In the genomic region with DNA sequence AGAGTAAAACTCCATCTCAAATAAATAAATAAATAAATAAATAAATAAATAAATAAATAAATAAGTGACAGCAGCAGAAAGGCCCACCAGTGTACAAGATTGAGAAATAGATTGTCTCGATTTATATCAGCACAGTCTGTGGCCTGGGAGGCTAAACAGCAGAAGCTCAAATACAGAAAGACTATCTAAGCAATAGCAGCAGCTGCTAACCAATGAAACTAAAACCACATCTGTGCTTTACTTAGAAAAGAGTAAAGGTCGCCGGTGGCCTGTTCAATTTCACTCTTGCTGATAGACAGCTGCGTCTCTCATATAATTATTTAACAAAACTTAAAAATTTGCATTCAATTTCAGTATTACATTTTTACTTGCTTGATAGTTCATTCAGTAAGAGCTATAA, we compare ENCODE assay signal across 18 cellular contexts.
DNase-seq lines count a peak whose midpoint lies in the region; ATAC-seq, FAIRE-seq and TF ChIP-seq lines count a peak whose summit lies in the region.
"Had no signal": no experiment of that assay in that cellular context is flagged by ENCODE, and none has a peak within 500 bp of the region (broad histone marks: within the 10 kb centered on the region; RNA-seq: fewer than 3 reads in every experiment).

No MANE protein-coding gene starts in this region.

- H3K4me1 ChIP-seq in pancreas = no peaks in the 10 kb centered on the region

- peak; percentile 1 for DNase-seq in GM12865 (ENCODE audit: low read depth)
- DNase-seq in pancreas = no peak
- no peak for DNase-seq in NCI-H2107 (lab: John Stamatoyannopoulos, UW)
- no peak for DNase-seq in natural killer cell treated with Interleukin-12 subunit alpha and Interleukin-12 subunit beta and Interleukin-15 and Interleukin-18, amount 100 ng/mL, for 72 hours (ENCODE audit: low spot score)
- no peak for DNase-seq in stimulated activated effector memory CD8-positive, alpha-beta T cell treated with anti-CD3 and anti-CD28 coated beads, Interleukin-12 subunit alpha, Interleukin-12 subunit beta, amount 100 ng/mL, for 72 hours (ENCODE audit: low spot score in 2 of 2)
- DNase-seq: ACHN; activated CD4-positive, alpha-beta T cell treated with anti-CD3 and anti-CD28 coated beads, Interleukin-2, amount 50 U/mL, for 4 hours; activated effector memory CD4-positive, alpha-beta T cell treated with Interleukin-2 at 50 U/mL for 16 hours; Calu3; H9; NCI-H1105; NCI-H510A treated with DMSO at 0.1 percent for 48 hours had no signal

- intact Hi-C loops in pancreas (cut with DNase I) = no loop called here

- H3K9me3 Mint-ChIP-seq in natural killer cell treated with Interleukin-12 subunit alpha and Interleukin-12 subunit beta and Interleukin-15 and Interleukin-18, amount 100 ng/mL, for 72 hours = no peaks in the 10 kb centered on the region
- H3K9me3 Mint-ChIP-seq in stimulated activated effector memory CD8-positive, alpha-beta T cell treated with anti-CD3 and anti-CD28 coated beads, Interleukin-12 subunit alpha, Interleukin-12 subunit beta, amount 100 ng/mL, for 72 hours = no peaks in the 10 kb centered on the region
- H3K9me3 Mint-ChIP-seq: H9 had no signal

- no peak overlapping the region for H3K27ac Mint-ChIP-seq in natural killer cell treated with Interleukin-12 subunit alpha and Interleukin-12 subunit beta and Interleukin-15 and Interleukin-18, amount 100 ng/mL, for 72 hours
- no peak overlapping the region for H3K27ac Mint-ChIP-seq in stimulated activated effector memory CD8-positive, alpha-beta T cell treated with anti-CD3 and anti-CD28 coated beads, Interleukin-12 subunit alpha, Interleukin-12 subunit beta, amount 100 ng/mL, for 72 hours
- H3K27ac Mint-ChIP-seq: H9 had no signal

- no peaks in the 10 kb centered on the region for H3K36me3 Mint-ChIP-seq in natural killer cell treated with Interleukin-12 subunit alpha and Interleukin-12 subunit beta and Interleukin-15 and Interleukin-18, amount 100 ng/mL, for 72 hours
- H3K36me3 Mint-ChIP-seq in stimulated activated effector memory CD8-positive, alpha-beta T cell treated with anti-CD3 and anti-CD28 coated beads, Interleukin-12 subunit alpha, Interleukin-12 subunit beta, amount 100 ng/mL, for 72 hours = no peaks in the 10 kb centered on the region

- H3K9me3 ChIP-seq in pancreas = no peaks in the 10 kb centered on the region

- H3K27me3 ChIP-seq in pancreas = no peaks in the 10 kb centered on the region

- no peaks in the 10 kb centered on the region for H3K4me1 Mint-ChIP-seq in natural killer cell treated with Interleukin-12 subunit alpha and Interleukin-12 subunit beta and Interleukin-15 and Interleukin-18, amount 100 ng/mL, for 72 hours (ENCODE audit: low read depth in 2 of 2)
- H3K4me1 Mint-ChIP-seq in stimulated activated effector memory CD8-positive, alpha-beta T cell treated with anti-CD3 and anti-CD28 coated beads, Interleukin-12 subunit alpha, Interleukin-12 subunit beta, amount 100 ng/mL, for 72 hours = no peaks in the 10 kb centered on the region

- TF ChIP-seq CTCF in GM12865 (IDR thresholded peaks at IDR 0.05; ENCODE audit: insufficient read depth, low read depth, low read length, missing control alignments) (no peak), pancreas (IDR thresholded peaks at IDR 0.05) (no peak)

- no peaks in the 10 kb centered on the region for H3K27me3 Mint-ChIP-seq in natural killer cell treated with Interleukin-12 subunit alpha and Interleukin-12 subunit beta and Interleukin-15 and Interleukin-18, amount 100 ng/mL, for 72 hours

- no peaks in the 10 kb centered on the region for H3K36me3 ChIP-seq in pancreas

- WGBS in pancreas, 2 donors = 81 to 89% methylated on average over 4 of the region's 4 CpGs

- H3K27ac ChIP-seq in pancreas = no peak overlapping the region
- H3K27ac ChIP-seq: parathyroid adenoma had no signal

- no peak overlapping the region for H3K4me3 Mint-ChIP-seq in natural killer cell treated with Interleukin-12 subunit alpha and Interleukin-12 subunit beta and Interleukin-15 and Interleukin-18, amount 100 ng/mL, for 72 hours
- H3K4me3 Mint-ChIP-seq in stimulated activated effector memory CD8-positive, alpha-beta T cell treated with anti-CD3 and anti-CD28 coated beads, Interleukin-12 subunit alpha, Interleukin-12 subunit beta, amount 100 ng/mL, for 72 hours = no peak overlapping the region
- H3K4me3 Mint-ChIP-seq: H9 had no signal

- FAIRE-seq in pancreas (lab: Jason Lieb, UNC) = no peak
- FAIRE-seq: astrocyte, urothelium cell line had no signal

- ATAC-seq in GM19328 (IDR thresholded peaks at IDR 0.05; ENCODE audit: unreplicated experiment) (peak; percentile 94), HG02623 (IDR thresholded peaks at IDR 0.05; ENCODE audit: unreplicated experiment) (peak; percentile 97), HG03196 (IDR thresholded peaks at IDR 0.05; ENCODE audit: unreplicated experiment) (peak; percentile 81), pancreas (no peak)
- ATAC-seq in natural killer cell treated with Interleukin-12 subunit alpha and Interleukin-12 subunit beta and Interleukin-15 and Interleukin-18, amount 100 ng/mL, for 72 hours = no peak
- ATAC-seq in stimulated activated effector memory CD8-positive, alpha-beta T cell treated with anti-CD3 and anti-CD28 coated beads, Interleukin-12 subunit alpha, Interleukin-12 subunit beta, amount 100 ng/mL, for 72 hours = no peak

- H3K4me3 ChIP-seq in GM12865 (ENCODE audit: low read depth, low read length) = no peak overlapping the region
- H3K4me3 ChIP-seq in pancreas = no peak overlapping the region

Comparison
In these comparisons a context has a peak if more than half of its experiments do, and no peak if none do; other contexts are left out.
1. ATAC-seq: peak in GM19328 (single experiment), HG02623 (single experiment) and HG03196 (single experiment); none in pancreas (0 of 4), natural killer cell treated with Interleukin-12 subunit alpha and Interleukin-12 subunit beta and Interleukin-15 and Interleukin-18, amount 100 ng/mL, for 72 hours (0 of 2) and stimulated activated effector memory CD8-positive, alpha-beta T cell treated with anti-CD3 and anti-CD28 coated beads, Interleukin-12 subunit alpha, Interleukin-12 subunit beta, amount 100 ng/mL, for 72 hours (single experiment).